Comparison of ENCODE assay signal across 21 cellular contexts in genomic region chr14:23751591-23751990, GRCh38.
"Had no signal": no experiment of that assay in that cellular context is flagged by ENCODE, and none has a peak within 500 bp of the region (broad histone marks: within the 10 kb centered on the region; RNA-seq: fewer than 3 reads in every experiment).

No MANE protein-coding gene starts in this region.

- H3K9me3 ChIP-seq: ascending aorta, breast epithelium, esophagus muscularis mucosa, heart right ventricle, pancreas, psoas muscle, sigmoid colon, uterus had no signal

- H3K4me1 ChIP-seq: ascending aorta, breast epithelium, esophagus muscularis mucosa, foreskin keratinocyte, heart right ventricle, pancreas, psoas muscle, sigmoid colon, uterus had no signal

- DNase-seq: activated CD4-positive, alpha-beta T cell treated with anti-CD3 and anti-CD28 coated beads for 4 hours; activated CD4-positive, alpha-beta T cell treated with anti-CD3 and anti-CD28 coated beads, Interleukin-2, amount 50 U/mL, for 4 hours; activated CD4-positive, CD25-positive, alpha-beta regulatory T cell; activated CD8-positive, alpha-beta memory T cell treated with anti-CD3 and anti-CD28 coated beads for 24 hours; activated effector memory CD4-positive, alpha-beta T cell treated with anti-CD3 and anti-CD28 coated beads, Interleukin-2, amount 50 U/mL, for 16 hours; activated naive CD4-positive, alpha-beta T cell treated with anti-CD3 and anti-CD28 coated beads for 36 hours; activated naive CD8-positive, alpha-beta T cell treated with anti-CD3 and anti-CD28 coated beads, Interleukin-2, amount 10 ng/mL, durations not matched to agents 7 days and 5 days; heart right ventricle; left ventricle myocardium superior; naive thymus-derived CD4-positive, alpha-beta T cell; pancreas; psoas muscle; sigmoid colon; stimulated activated CD4-positive, alpha-beta T cell treated with anti-CD3 and anti-CD28 coated beads, Interleukin-15, amount 100 ng/mL, for 24 hours; stimulated activated naive CD4-positive, alpha-beta T cell; T-helper 1 cell; uterus had no signal

- H3K27me3 ChIP-seq: ascending aorta, breast epithelium, esophagus muscularis mucosa, foreskin keratinocyte, pancreas, sigmoid colon, uterus had no signal

- H3K4me3 ChIP-seq: ascending aorta, breast epithelium, esophagus muscularis mucosa, heart right ventricle, pancreas, psoas muscle, sigmoid colon, uterus had no signal

- H3K27ac ChIP-seq: ascending aorta, breast epithelium, esophagus muscularis mucosa, foreskin keratinocyte, heart right ventricle, pancreas, psoas muscle, sigmoid colon, uterus had no signal

- ATAC-seq: foreskin keratinocyte; heart right ventricle; left ventricle myocardium superior; naive thymus-derived CD4-positive, alpha-beta T cell; pancreas; psoas muscle had no signal

- H3K36me3 ChIP-seq: ascending aorta, breast epithelium, esophagus muscularis mucosa, heart right ventricle, pancreas, sigmoid colon, uterus had no signal
